ENCODE assay signal across 8 cellular contexts in genomic region chr7:93036807-93037206, GRCh38.
DNase-seq lines count a peak whose midpoint lies in the region; ATAC-seq, FAIRE-seq and TF ChIP-seq lines count a peak whose summit lies in the region.

No MANE protein-coding gene starts in this region.

- H3K4me3 ChIP-seq in heart left ventricle (no peak overlapping the region), mesendoderm (ENCODE audit: low read length) (no peak overlapping the region)

- H3K4me3 Mint-ChIP-seq in activated T-cell treated with anti-CD3 and anti-CD28 coated beads, Interleukin-2, amount 50 U/mL, for 72 hours, result peak overlapping the region in 1 of 2 donors; percentile 66

- DNase-seq in GM10248 (ENCODE audit: extremely low spot score) (peak; percentile 37), GM19240 (ENCODE audit: insufficient read length, low spot score) (peak; percentile 31), heart left ventricle (no peak), mesendoderm (no peak), RCC 7860 (ENCODE audit: low spot score) (no peak), NCI-H2081 treated with DMSO at 0.1 percent for 48 hours (lab: John Stamatoyannopoulos, UW) (no peak)
- peak; percentile 59 to 63 for DNase-seq in activated T-cell treated with anti-CD3 and anti-CD28 coated beads, Interleukin-2, amount 50 U/mL, for 72 hours

- H2AK5ac ChIP-seq in mesendoderm (ENCODE audit: low read length), result no peak overlapping the region

- TF ChIP-seq POLR2A in heart left ventricle (IDR thresholded peaks at IDR 0.05), result no peak

- ATAC-seq in HG03060 (IDR thresholded peaks at IDR 0.05; ENCODE audit: low read depth, unreplicated experiment) (peak; percentile 86), heart left ventricle (no peak)
- peak; percentile 95 to 98 for ATAC-seq in activated T-cell treated with anti-CD3 and anti-CD28 coated beads, Interleukin-2, amount 50 U/mL, for 72 hours (replicated peaks in 1 of 2)

- no peak overlapping the region for H3K27ac ChIP-seq in heart left ventricle
- H3K27ac ChIP-seq in mesendoderm (ENCODE audit: low read depth, low read length), result no peak overlapping the region

- no peak for FAIRE-seq in RCC 7860 (lab: Jason Lieb, UNC)

- POLR2A ChIA-PET in GM10248 (lab: Yijun Ruan, JAX), result no interaction called here

- CTCF ChIA-PET in GM10248 (lab: Yijun Ruan, JAX), result interaction anchor here (2.1 kb wide), 1 partner anchor 417 kb away, joined by 5 read pairs; no protein-coding TSS in a partner anchor

- H3K4me1 Mint-ChIP-seq in activated T-cell treated with anti-CD3 and anti-CD28 coated beads, Interleukin-2, amount 50 U/mL, for 72 hours (ENCODE audit: low read depth), result peaks cover 41% of the 10 kb centered on the region

- no peaks in the 10 kb centered on the region for H3K79me1 ChIP-seq in mesendoderm (ENCODE audit: low read length)

- no peaks in the 10 kb centered on the region for H3K4me1 ChIP-seq in heart left ventricle
- H3K4me1 ChIP-seq in mesendoderm (ENCODE audit: control insufficient read depth, low read depth, low read length), result no peaks in the 10 kb centered on the region

- H3K4me2 ChIP-seq in mesendoderm (ENCODE audit: low read length), result no peak overlapping the region

- no peak overlapping the region for H3K18ac ChIP-seq in mesendoderm (ENCODE audit: low read length)

- H3K36me3 ChIP-seq in heart left ventricle (no peaks in the 10 kb centered on the region), mesendoderm (ENCODE audit: control insufficient read depth, insufficient read depth, low read length) (no peaks in the 10 kb centered on the region)

- H3K36me3 Mint-ChIP-seq in activated T-cell treated with anti-CD3 and anti-CD28 coated beads, Interleukin-2, amount 50 U/mL, for 72 hours (ENCODE audit: insufficient read depth in 2 of 2), result peaks cover 4 to 16% of the 10 kb centered on the region in 2 donors

- H3K27ac Mint-ChIP-seq in activated T-cell treated with anti-CD3 and anti-CD28 coated beads, Interleukin-2, amount 50 U/mL, for 72 hours, result peak overlapping the region; percentile 71

- H2BK5ac ChIP-seq in mesendoderm (ENCODE audit: low read length), result no peak overlapping the region

- H3K79me2 ChIP-seq in mesendoderm (ENCODE audit: control insufficient read depth, insufficient read depth, low read length), result no peaks in the 10 kb centered on the region

- no peak overlapping the region for H4K8ac ChIP-seq in mesendoderm (ENCODE audit: low read depth, low read length)

- peaks cover 6 to 8% of the 10 kb centered on the region in 2 donors for H3K9me3 Mint-ChIP-seq in activated T-cell treated with anti-CD3 and anti-CD28 coated beads, Interleukin-2, amount 50 U/mL, for 72 hours

- WGBS in heart left ventricle, 4 donors, result 48 to 58% (median 54%) methylated on average over 2 of the region's 2 CpGs
- no CpG with 5 or more reads among the region's 2 CpGs for WGBS in mesendoderm (ENCODE audit: extremely low coverage, insufficient coverage, low lambda C conversion rate)

- H3K4ac ChIP-seq in mesendoderm (ENCODE audit: low read depth, low read length), result no peak overlapping the region

- TF ChIP-seq CTCF in GM10248 (IDR thresholded peaks at IDR 0.05; ENCODE audit: control extremely low read depth, extremely low read depth, low read depth, missing control alignments), result no peak
- TF ChIP-seq CTCF in heart left ventricle (IDR thresholded peaks at IDR 0.05), result no peak

- no peaks in the 10 kb centered on the region for H3K27me3 Mint-ChIP-seq in activated T-cell treated with anti-CD3 and anti-CD28 coated beads, Interleukin-2, amount 50 U/mL, for 72 hours (ENCODE audit: low read depth)

- intact Hi-C loops in heart left ventricle (cut with DNase I), result no loop called here

- H4K5ac ChIP-seq in mesendoderm (ENCODE audit: low read length), result no peak overlapping the region

- H3K27me3 ChIP-seq in heart left ventricle (no peaks in the 10 kb centered on the region), mesendoderm (ENCODE audit: insufficient read depth, low read length, poor library complexity) (no peaks in the 10 kb centered on the region)

- no peak overlapping the region for H3K56ac ChIP-seq in mesendoderm (ENCODE audit: low read length)

- no peak overlapping the region for H3K23ac ChIP-seq in mesendoderm (ENCODE audit: low read length)

- no peak overlapping the region for H2BK120ac ChIP-seq in mesendoderm (ENCODE audit: low read depth, low read length)

- H3K9me3 ChIP-seq in heart left ventricle, result peaks cover 0 to 8% (median 4%) of the 10 kb centered on the region in 12 donors

- no peak overlapping the region for H3K9ac ChIP-seq in mesendoderm (ENCODE audit: low read length)

- H2BK15ac ChIP-seq in mesendoderm (replicated peaks; ENCODE audit: low read depth), result no peak overlapping the region

Comparison
In these comparisons a context has a peak if more than half of its experiments do, and no peak if none do; other contexts are left out.
1. DNase-seq: peak in GM10248 (single experiment), GM19240 (single experiment) and activated T-cell treated with anti-CD3 and anti-CD28 coated beads, Interleukin-2, amount 50 U/mL, for 72 hours (2 of 2); none in heart left ventricle (0 of 5), mesendoderm (single experiment), RCC 7860 (single experiment) and NCI-H2081 treated with DMSO at 0.1 percent for 48 hours (single experiment).
2. ATAC-seq: peak in HG03060 (single experiment) and activated T-cell treated with anti-CD3 and anti-CD28 coated beads, Interleukin-2, amount 50 U/mL, for 72 hours (2 of 2); none in heart left ventricle (0 of 4).